Comparison of ENCODE assay signal across 29 cellular contexts in the genomic region with DNA sequence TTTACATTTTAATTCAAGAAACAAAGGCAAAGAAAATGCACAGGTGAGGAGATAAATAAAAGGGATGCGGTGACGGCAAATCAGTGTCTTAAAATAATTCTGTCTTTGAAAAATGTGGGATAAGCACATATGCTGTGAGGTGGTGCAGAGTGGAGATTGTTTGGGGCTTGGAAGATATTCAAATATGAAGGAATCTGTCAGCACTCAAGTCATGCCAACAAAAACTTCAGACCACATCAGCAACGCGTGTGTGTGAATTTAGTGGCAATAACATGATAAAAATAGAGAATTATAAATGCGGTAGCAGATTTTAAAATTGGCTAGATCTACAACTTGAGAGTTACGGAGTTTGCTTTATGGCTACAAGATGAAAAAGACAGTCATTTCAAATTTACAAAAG.
"Had no signal": no experiment of that assay in that cellular context is flagged by ENCODE, and none has a peak within 500 bp of the region (broad histone marks: within the 10 kb centered on the region; RNA-seq: fewer than 3 reads in every experiment).

No MANE protein-coding gene starts in this region.

- H3K9me3 Mint-ChIP-seq: nephron; neural progenitor cell; stimulated activated effector memory CD8-positive, alpha-beta T cell treated with anti-CD3 and anti-CD28 coated beads, Interleukin-12 subunit alpha, Interleukin-12 subunit beta, amount 100 ng/mL, for 72 hours; stimulated activated naive B cell treated with anti-CD40 and anti-IgM and Interleukin-4, amounts not matched to agents 10 μg/mL and 1 μg/mL and 100 μg/mL, for 72 hours; stimulated activated naive CD8-positive, alpha-beta T cell treated with anti-CD3 and anti-CD28 coated beads, Interleukin-15, Interleukin-2, amounts not matched to agents 100 ng/mL and 50 ng/mL, for 24 hours; type B pancreatic cell had no signal

- FAIRE-seq: small intestine had no signal

- H3K9me3 ChIP-seq: ovary, psoas muscle, right lobe of liver, sigmoid colon, stomach, suprapubic skin, testis, tibial artery, transverse colon, upper lobe of right lung, uterus had no signal

- H3K36me3 Mint-ChIP-seq: natural killer cell; neural progenitor cell; stimulated activated effector memory CD8-positive, alpha-beta T cell treated with anti-CD3 and anti-CD28 coated beads, Interleukin-12 subunit alpha, Interleukin-12 subunit beta, amount 100 ng/mL, for 72 hours; stimulated activated naive B cell treated with anti-CD40 and anti-IgM and Interleukin-4, amounts not matched to agents 10 μg/mL and 1 μg/mL and 100 μg/mL, for 72 hours; type B pancreatic cell had no signal

- H3K4me1 ChIP-seq: neural progenitor cell, parathyroid adenoma, psoas muscle, right lobe of liver, sigmoid colon, stomach, suprapubic skin, testis, tibial artery, transverse colon, upper lobe of right lung, uterus had no signal

- H3K27me3 Mint-ChIP-seq: stimulated activated naive B cell treated with anti-CD40 and anti-IgM and Interleukin-4, amounts not matched to agents 10 μg/mL and 1 μg/mL and 100 μg/mL, for 72 hours; stimulated activated naive CD8-positive, alpha-beta T cell treated with anti-CD3 and anti-CD28 coated beads, Interleukin-15, Interleukin-2, amounts not matched to agents 100 ng/mL and 50 ng/mL, for 24 hours; type B pancreatic cell had no signal

- H3K9ac ChIP-seq: neural progenitor cell, parathyroid adenoma had no signal

- H3K27ac Mint-ChIP-seq: natural killer cell; nephron; neural progenitor cell; progenitor cell of endocrine pancreas; stimulated activated effector memory CD8-positive, alpha-beta T cell treated with anti-CD3 and anti-CD28 coated beads, Interleukin-12 subunit alpha, Interleukin-12 subunit beta, amount 100 ng/mL, for 72 hours; stimulated activated naive CD8-positive, alpha-beta T cell treated with anti-CD3 and anti-CD28 coated beads, Interleukin-15, Interleukin-2, amounts not matched to agents 100 ng/mL and 50 ng/mL, for 24 hours; type B pancreatic cell had no signal

- H3K4me3 ChIP-seq: neural progenitor cell, ovary, psoas muscle, right lobe of liver, sigmoid colon, stomach, suprapubic skin, testis, tibial artery, transverse colon, upper lobe of right lung, uterus had no signal

- H3K79me2 ChIP-seq: parathyroid adenoma had no signal

- H3K36me3 ChIP-seq: neural progenitor cell, ovary, right lobe of liver, sigmoid colon, stomach, suprapubic skin, tibial artery, transverse colon, upper lobe of right lung, uterus had no signal

- H3K27me3 ChIP-seq: neural progenitor cell, ovary, right lobe of liver, sigmoid colon, stomach, suprapubic skin, testis, tibial artery, transverse colon, upper lobe of right lung, uterus had no signal

- H3K4me3 Mint-ChIP-seq: natural killer cell; nephron; neural progenitor cell; stimulated activated effector memory CD8-positive, alpha-beta T cell treated with anti-CD3 and anti-CD28 coated beads, Interleukin-12 subunit alpha, Interleukin-12 subunit beta, amount 100 ng/mL, for 72 hours; stimulated activated naive B cell treated with anti-CD40 and anti-IgM and Interleukin-4, amounts not matched to agents 10 μg/mL and 1 μg/mL and 100 μg/mL, for 72 hours; stimulated activated naive CD8-positive, alpha-beta T cell treated with anti-CD3 and anti-CD28 coated beads, Interleukin-15, Interleukin-2, amounts not matched to agents 100 ng/mL and 50 ng/mL, for 24 hours; type B pancreatic cell had no signal

- DNase-seq: natural killer cell; occipital lobe; ovary; posterior cingulate gyrus; psoas muscle; right cardiac atrium; right lobe of liver; sigmoid colon; small intestine; stimulated activated CD4-positive, alpha-beta T cell treated with anti-CD3 and anti-CD28 coated beads, Interleukin-15, amount 100 ng/mL, for 24 hours; stimulated activated CD4-positive, alpha-beta T cell treated with anti-CD3 and anti-CD28 coated beads, Interleukin-2, amount 100 ng/mL, for 24 hours; stimulated activated CD4-positive, alpha-beta T cell treated with anti-CD3 and anti-CD28 coated beads, Interleukin-2, amount 100 ng/mL, for 48 hours; stimulated activated CD4-positive, alpha-beta T cell treated with anti-CD3 and anti-CD28 coated beads, Interleukin-4, amount 100 ng/mL, for 24 hours; stimulated activated naive B cell treated with anti-CD40 and anti-IgM and Interleukin-4, amounts not matched to agents 10 μg/mL and 1 μg/mL and 100 μg/mL, for 72 hours; stimulated activated naive CD4-positive, alpha-beta T cell treated with Interleukin-2 at 50 U/mL for 16 hours; stomach; testis; tibial artery; transverse colon; upper lobe of right lung; uterus had no signal

- H3K4me2 ChIP-seq: neural progenitor cell had no signal

- ATAC-seq: natural killer cell; psoas muscle; right cardiac atrium; right lobe of liver; stimulated activated effector memory CD8-positive, alpha-beta T cell treated with anti-CD3 and anti-CD28 coated beads, Interleukin-12 subunit alpha, Interleukin-12 subunit beta, amount 100 ng/mL, for 72 hours; stimulated activated naive B cell treated with anti-CD40 and anti-IgM and Interleukin-4, amounts not matched to agents 10 μg/mL and 1 μg/mL and 100 μg/mL, for 72 hours; upper lobe of right lung had no signal

- H3K4me1 Mint-ChIP-seq: natural killer cell; nephron; neural progenitor cell; stimulated activated effector memory CD8-positive, alpha-beta T cell treated with anti-CD3 and anti-CD28 coated beads, Interleukin-12 subunit alpha, Interleukin-12 subunit beta, amount 100 ng/mL, for 72 hours; stimulated activated naive B cell treated with anti-CD40 and anti-IgM and Interleukin-4, amounts not matched to agents 10 μg/mL and 1 μg/mL and 100 μg/mL, for 72 hours had no signal

- H2AFZ ChIP-seq: neural progenitor cell, parathyroid adenoma had no signal

- H3K27ac ChIP-seq: neural progenitor cell, ovary, parathyroid adenoma, psoas muscle, right lobe of liver, sigmoid colon, stomach, suprapubic skin, testis, tibial artery, transverse colon, upper lobe of right lung, uterus had no signal
